Comparison of ENCODE assay signal across 34 cellular contexts in genomic region chrX:26958261-26958660, GRCh38.
"Had no signal": no experiment of that assay in that cellular context is flagged by ENCODE, and none has a peak within 500 bp of the region (broad histone marks: within the 10 kb centered on the region; RNA-seq: fewer than 3 reads in every experiment).

No MANE protein-coding gene starts in this region.

- H3K4me3 ChIP-seq: adrenal gland, ascending aorta, body of pancreas, breast epithelium, cardiac muscle cell had no signal

- FAIRE-seq: astrocyte, bronchial epithelial cell had no signal

- ATAC-seq: activated naive CD4-positive, alpha-beta T cell treated with anti-CD3 and anti-CD28 coated beads, Interleukin-2, amount 50 U/mL, for 72 hours; activated naive CD8-positive, alpha-beta T cell treated with anti-CD3 and anti-CD28 coated beads, Interleukin-2, amount 50 U/mL, for 24 hours; activated T-cell treated with anti-CD3 and anti-CD28 coated beads, Interleukin-2, amount 50 U/mL, for 4 hours; activated T-cell treated with anti-CD3 and anti-CD28 coated beads, Interleukin-2, amount 50 U/mL, for 72 hours; activated T-helper 17 cell treated with anti-CD3 and anti-CD28 coated beads, Interleukin-2, amount 50 U/mL, for 72 hours; body of pancreas had no signal

- H3K27me3 ChIP-seq: adrenal gland, ascending aorta, body of pancreas, brain microvascular endothelial cell, cardiac muscle cell had no signal

- H3K27ac ChIP-seq: adrenal gland, ascending aorta, body of pancreas, brain microvascular endothelial cell, breast epithelium, cardiac muscle cell had no signal

- H3K4me1 ChIP-seq: adrenal gland, ascending aorta, body of pancreas, breast epithelium had no signal

- H3K9me3 ChIP-seq: adrenal gland, ascending aorta, body of pancreas, breast epithelium had no signal

- DNase-seq: activated effector memory CD4-positive, alpha-beta T cell treated with anti-CD3 and anti-CD28 coated beads, Interleukin-2, amount 50 U/mL, for 16 hours; activated effector memory CD4-positive, alpha-beta T cell treated with Interleukin-2 at 50 U/mL for 16 hours; activated gamma-delta T cell; activated gamma-delta T cell treated with Interleukin-2 at 50 U/mL for 16 hours; activated naive CD4-positive, alpha-beta T cell; activated naive CD4-positive, alpha-beta T cell treated with anti-CD3 and anti-CD28 coated beads for 36 hours; activated naive CD4-positive, alpha-beta T cell treated with anti-CD3 and anti-CD28 coated beads, Interleukin-2, amount 10 ng/mL, durations not matched to agents 7 days and 5 days; activated naive CD4-positive, alpha-beta T cell treated with anti-CD3 and anti-CD28 coated beads, Interleukin-2, amount 50 U/mL, for 16 hours; activated naive CD4-positive, alpha-beta T cell treated with Interleukin-2 at 50 U/mL for 16 hours; activated naive CD8-positive, alpha-beta T cell treated with anti-CD3 and anti-CD28 coated beads for 36 hours; activated naive CD8-positive, alpha-beta T cell treated with anti-CD3 and anti-CD28 coated beads, Interleukin-2, amount 10 ng/mL, durations not matched to agents 7 days and 5 days; activated naive CD8-positive, alpha-beta T cell treated with anti-CD3 and anti-CD28 coated beads, Interleukin-2, amount 50 U/mL, for 24 hours; activated T-cell treated with anti-CD3 and anti-CD28 coated beads, Interleukin-2, amount 50 U/mL, for 1 hour; activated T-cell treated with anti-CD3 and anti-CD28 coated beads, Interleukin-2, amount 50 U/mL, for 24 hours; activated T-cell treated with anti-CD3 and anti-CD28 coated beads, Interleukin-2, amount 50 U/mL, for 4 hours; activated T-cell treated with anti-CD3 and anti-CD28 coated beads, Interleukin-2, amount 50 U/mL, for 48 hours; activated T-cell treated with anti-CD3 and anti-CD28 coated beads, Interleukin-2, amount 50 U/mL, for 72 hours; adrenal gland; amniotic stem cell; amygdala; anterior cingulate cortex; aorta; body of pancreas; brain microvascular endothelial cell; caudate nucleus; central memory CD4-positive, alpha-beta T cell; cerebellar nuclear complex had no signal

- H3K36me3 ChIP-seq: adrenal gland, ascending aorta, brain microvascular endothelial cell, breast epithelium, cardiac muscle cell had no signal
